ENCODE assay signal across 8 cellular contexts in the genomic region with DNA sequence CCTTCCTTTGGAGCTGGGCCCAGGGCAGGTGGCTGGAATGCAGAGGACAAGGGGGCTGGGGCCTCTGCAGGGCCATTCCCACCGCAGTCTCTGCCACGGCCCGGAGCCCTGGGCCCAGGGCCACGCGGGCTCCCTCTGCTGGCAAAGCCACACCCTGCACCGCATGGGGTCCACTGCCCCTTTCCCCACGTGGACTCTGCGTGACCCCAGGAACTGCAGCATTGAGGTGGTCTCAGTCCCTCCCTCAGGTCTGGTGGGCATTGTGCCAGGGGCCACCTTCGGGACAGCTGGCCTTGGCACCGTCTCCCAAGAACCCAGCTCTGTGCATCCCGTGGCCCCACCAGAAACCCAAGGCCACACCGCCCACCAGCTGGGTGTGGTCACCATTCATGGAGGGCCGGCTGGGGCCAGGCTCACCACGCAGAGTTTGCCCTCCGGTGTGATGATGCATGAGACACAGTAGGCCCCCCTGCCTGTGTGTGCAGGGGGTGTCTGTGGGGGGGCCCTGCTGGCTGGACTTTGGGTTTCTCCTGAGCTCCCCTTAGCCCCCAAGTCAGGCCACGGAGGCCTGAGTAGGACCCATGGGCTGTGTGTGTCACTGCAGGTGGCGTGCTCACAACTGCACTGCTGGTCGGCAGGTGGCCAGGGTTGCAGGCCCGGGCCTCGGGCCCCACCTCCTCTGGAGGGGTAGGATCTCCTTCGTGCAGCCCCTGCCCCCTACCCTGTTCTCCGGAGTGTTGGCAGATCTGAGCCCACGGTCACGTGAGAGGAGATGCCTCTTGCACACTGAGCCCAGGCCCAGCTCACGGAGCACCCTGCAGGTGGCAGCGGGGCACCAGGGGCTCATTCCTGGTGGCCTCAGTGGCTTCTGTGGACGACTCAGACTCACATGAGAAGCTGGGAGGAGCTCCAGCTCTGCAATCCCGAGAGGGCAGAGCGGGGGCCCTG. TPM values are rescaled to one million over a fixed set of nuclear protein-coding genes. Genes with fewer than 3 reads are reported as not detected.
DNase-seq lines count a peak whose midpoint lies in the region; ATAC-seq and TF ChIP-seq lines count a peak whose summit lies in the region.

No MANE protein-coding gene starts in this region.

- peaks cover 1% of the 10 kb centered on the region for H3K4me1 Mint-ChIP-seq in T-helper 17 cell

- in situ Hi-C loops in astrocyte of the spinal cord (cut with HindIII; ENCODE audit: low sequenced_read_pairs): no loop called here

- TF ChIP-seq CTCF in A673 (conservative IDR thresholded peaks at IDR 0.05; ENCODE audit: low read depth, low read length) (peak; percentile 85), astrocyte of the spinal cord (IDR thresholded peaks at IDR 0.05; ENCODE audit: low read depth, low read length) (peak; percentile 82)

- no peak overlapping the region for H3K27ac ChIP-seq in A673 (ENCODE audit: low read depth, low read length, poor library complexity, severe bottlenecking)

- peak; percentile 92 for ATAC-seq in T-helper 17 cell

- H3K4me3 Mint-ChIP-seq in T-helper 17 cell: no peak overlapping the region

- H3K36me3 ChIP-seq in A673 (ENCODE audit: insufficient read depth, low read length, poor library complexity, severe bottlenecking): no peaks in the 10 kb centered on the region

- no peak overlapping the region for H3K27ac Mint-ChIP-seq in T-helper 17 cell

- H3K9me3 ChIP-seq in A673 (ENCODE audit: low read depth, low read length, poor library complexity, severe bottlenecking) (no peaks in the 10 kb centered on the region), T-helper 17 cell (ENCODE audit: control insufficient read depth, low read length, poor library complexity, severe bottlenecking) (no peaks in the 10 kb centered on the region)

- no peaks in the 10 kb centered on the region for H3K27me3 ChIP-seq in A673 (replicated peaks; ENCODE audit: insufficient read depth, low read depth, low read length, poor library complexity)

- POLR2A ChIA-PET in A673 (lab: Charles Lee; ENCODE audit: low non-redundant PET): no interaction called here

- intact Hi-C loops in A673 (cut with micrococcal nuclease; ENCODE audit: unreplicated experiment): no loop called here

- H3K36me3 Mint-ChIP-seq in T-helper 17 cell (ENCODE audit: low read depth): no peaks in the 10 kb centered on the region

- no peaks in the 10 kb centered on the region for H3K4me1 ChIP-seq in A673 (ENCODE audit: insufficient read depth, low read length, poor library complexity, severe bottlenecking)

- CTCF ChIA-PET in A673 (lab: Charles Lee): interaction anchor here (0.6 to 0.8 kb wide), 3 partner anchors 11 to 58 kb away, joined by 3 to 5 read pairs (median 4); no protein-coding TSS in a partner anchor

- peaks cover 10% of the 10 kb centered on the region for H3K27me3 Mint-ChIP-seq in T-helper 17 cell

- peak; percentile 51 for DNase-seq in A673 (ENCODE audit: low spot score)
- peak; percentile 93 for DNase-seq in GM19240 (ENCODE audit: insufficient read length, low spot score)
- peak; percentile 28 to 57 (median 48) for DNase-seq in T-helper 17 cell
- DNase-seq in astrocyte of the spinal cord (ENCODE audit: low read depth, low spot score): no peak
- peak; percentile 50 for DNase-seq in kidney tubule cell (ENCODE audit: low spot score)
- DNase-seq in stimulated activated CD4-positive, alpha-beta T cell treated with anti-CD3 and anti-CD28 coated beads, TNF-alpha, amount 100 ng/mL, for 24 hours (ENCODE audit: low read depth in 3 of 3): peak; percentile 22 to 64 (median 35)
- no peak for DNase-seq in SIG-M5 (lab: John Stamatoyannopoulos, UW)
- no peak for DNase-seq in NCI-H2227 (lab: John Stamatoyannopoulos, UW; ENCODE audit: unreplicated experiment)

- H3K4me3 ChIP-seq in A673 (ENCODE audit: low read depth, low read length, poor library complexity, severe bottlenecking) (no peak overlapping the region), astrocyte of the spinal cord (ENCODE audit: low read depth, low read length) (no peak overlapping the region)

- BruUV-seq in A673 (replicated peaks; lab: Mats Ljungman, UMichigan): no TSS peak

RNA-seq across cellular contexts. Expression of a gene that starts 5.7 kb away (rescaled TPM):
- total RNA-seq in A673 (2021): 0.92 and 2.7 TPM in 2 replicates
- not detected for total RNA-seq in T-helper 17 cell

RNA-seq across cellular contexts. Expression of a gene that starts 8.3 kb away (rescaled TPM):
- total RNA-seq in A673 (2021): 0.22 and 0.39 TPM in 2 replicates
- 1 to 10 TPM in 1 of 2 donors, under 1 TPM in 1; 0.13 to 2.9 TPM for total RNA-seq in T-helper 17 cell

RNA-seq across cellular contexts. Expression of a gene that starts 20.1 kb away (rescaled TPM):
- total RNA-seq in A673 (2021): not detected in 2 replicates
- not detected for total RNA-seq in T-helper 17 cell

RNA-seq across cellular contexts. Expression of a gene that starts 30.4 kb away (rescaled TPM):
- total RNA-seq in A673 (2021) (46.1 and 68.9 TPM in 2 replicates), T-helper 17 cell (10 to 100 TPM; 41.7 to 45.1 TPM)

RNA-seq across cellular contexts. Expression of a gene that starts 34.1 kb away (rescaled TPM):
- total RNA-seq in A673 (2021) (137 and 151 TPM in 2 replicates), T-helper 17 cell (10 to 100 TPM; 88.0 to 92.1 TPM)

Comparison
In these comparisons a context has a peak if more than half of its experiments do, and no peak if none do; other contexts are left out.
1. DNase-seq: peak in A673 (single experiment), GM19240 (single experiment), T-helper 17 cell (3 of 3), kidney tubule cell (single experiment) and stimulated activated CD4-positive, alpha-beta T cell treated with anti-CD3 and anti-CD28 coated beads, TNF-alpha, amount 100 ng/mL, for 24 hours (3 of 3); none in astrocyte of the spinal cord (single experiment), SIG-M5 (single experiment) and NCI-H2227 (single experiment).